ENCODE assay signal across 1 cellular context in genomic region chr4:48831532-48832015, GRCh38.
TF ChIP-seq lines count a peak whose summit lies in the region.

No MANE protein-coding gene starts in this region.

TF ChIP-seq in SK-N-SH treated with all-trans-retinoic acid at 6 μM for 48 hours, 23 proteins besides CTCF, POLR2A, EP300 and RAD21 (continued from another document):
- TF ChIP-seq POU6F1 (CRISPR knock-in tag; IDR thresholded peaks at IDR 0.05; ENCODE audit: borderline replicate concordance, low read depth) (no peak), SNAI2 (CRISPR knock-in tag; IDR thresholded peaks at IDR 0.05) (no peak), ARNTL (CRISPR knock-in tag; IDR thresholded peaks at IDR 0.05; ENCODE audit: borderline replicate concordance, low read depth) (no peak), CREB5 (CRISPR knock-in tag; IDR thresholded peaks at IDR 0.05; ENCODE audit: low read depth) (no peak), ISL1 (CRISPR knock-in tag; IDR thresholded peaks at IDR 0.05) (no peak), ZFP3 (CRISPR knock-in tag; IDR thresholded peaks at IDR 0.05) (no peak), BACH2 (CRISPR knock-in tag; IDR thresholded peaks at IDR 0.05; ENCODE audit: borderline replicate concordance) (no peak), CSRNP3 (CRISPR knock-in tag; IDR thresholded peaks at IDR 0.05) (no peak)
